Comparison of ENCODE assay signal across 2 cellular contexts in the genomic region with DNA sequence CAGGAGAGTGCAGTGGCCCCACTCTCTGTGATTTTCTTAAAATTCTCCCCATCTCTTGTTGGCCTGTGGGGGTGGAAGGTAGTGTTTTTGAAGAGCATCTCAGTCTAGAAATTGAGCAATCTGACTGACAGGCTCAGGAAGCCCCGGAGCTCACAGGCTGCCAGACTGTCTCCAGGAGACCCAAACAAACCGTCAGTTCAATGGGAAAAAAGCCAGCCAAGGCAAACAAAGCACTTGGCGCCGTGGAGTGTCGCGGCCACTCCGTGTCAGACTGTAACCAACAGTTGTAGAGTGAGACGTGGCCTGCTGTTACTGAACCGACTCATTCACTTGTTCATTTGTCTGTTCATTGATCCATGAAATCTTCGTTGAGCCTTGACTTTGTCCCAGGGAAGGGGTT.
TF ChIP-seq lines count a peak whose summit lies in the region.

No MANE protein-coding gene starts in this region.

TF ChIP-seq in HepG2, 621 proteins besides CTCF, POLR2A, EP300 and RAD21:
- no peak for TF ChIP-seq ATRX (CRISPR knock-in tag; IDR thresholded peaks at IDR 0.05; ENCODE audit: borderline replicate concordance)
- TF ChIP-seq CEBPB (IDR thresholded peaks at IDR 0.05; ENCODE audit: borderline replicate concordance, low read depth, low read length): peak; percentile 65; the same call in 1 of the 2 replicates
- no peak for TF ChIP-seq ZNF274 (CRISPR knock-in tag; IDR thresholded peaks at IDR 0.05)
- no peak for TF ChIP-seq ZNF251 (CRISPR knock-in tag; IDR thresholded peaks at IDR 0.05)
- TF ChIP-seq CEBPG (CRISPR knock-in tag; IDR thresholded peaks at IDR 0.05): 0 out of 2 replicates have a peak, but pooled peaks have one; percentile 18
- TF ChIP-seq, protein P1, sequence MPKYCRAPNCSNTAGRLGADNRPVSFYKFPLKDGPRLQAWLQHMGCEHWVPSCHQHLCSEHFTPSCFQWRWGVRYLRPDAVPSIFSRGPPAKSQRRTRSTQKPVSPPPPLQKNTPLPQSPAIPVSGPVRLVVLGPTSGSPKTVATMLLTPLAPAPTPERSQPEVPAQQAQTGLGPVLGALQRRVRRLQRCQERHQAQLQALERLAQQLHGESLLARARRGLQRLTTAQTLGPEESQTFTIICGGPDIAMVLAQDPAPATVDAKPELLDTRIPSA (CRISPR knock-in tag; IDR thresholded peaks at IDR 0.05; ENCODE audit: borderline replicate concordance): no peak
- peak; percentile 18 for TF ChIP-seq SKI (IDR thresholded peaks at IDR 0.05; ENCODE audit: partially characterized antibody)
- no peak for TF ChIP-seq SOX5 (CRISPR knock-in tag; IDR thresholded peaks at IDR 0.05; ENCODE audit: borderline replicate concordance)
- TF ChIP-seq, protein P2, sequence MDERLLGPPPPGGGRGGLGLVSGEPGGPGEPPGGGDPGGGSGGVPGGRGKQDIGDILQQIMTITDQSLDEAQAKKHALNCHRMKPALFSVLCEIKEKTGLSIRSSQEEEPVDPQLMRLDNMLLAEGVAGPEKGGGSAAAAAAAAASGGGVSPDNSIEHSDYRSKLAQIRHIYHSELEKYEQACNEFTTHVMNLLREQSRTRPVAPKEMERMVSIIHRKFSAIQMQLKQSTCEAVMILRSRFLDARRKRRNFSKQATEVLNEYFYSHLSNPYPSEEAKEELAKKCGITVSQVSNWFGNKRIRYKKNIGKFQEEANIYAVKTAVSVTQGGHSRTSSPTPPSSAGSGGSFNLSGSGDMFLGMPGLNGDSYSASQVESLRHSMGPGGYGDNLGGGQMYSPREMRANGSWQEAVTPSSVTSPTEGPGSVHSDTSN (CRISPR knock-in tag; IDR thresholded peaks at IDR 0.05): 0 out of 2 replicates have a peak, but pooled peaks have one; percentile 17
TF ChIP-seq in HepG2: peak in this region for 4.

TF ChIP-seq in SK-N-SH, 30 proteins besides CTCF, POLR2A, EP300 and RAD21:
- TF ChIP-seq SIN3A (IDR thresholded peaks at IDR 0.05; ENCODE audit: borderline replicate concordance, low read depth, low read length): no peak
- TF ChIP-seq, protein P3, sequence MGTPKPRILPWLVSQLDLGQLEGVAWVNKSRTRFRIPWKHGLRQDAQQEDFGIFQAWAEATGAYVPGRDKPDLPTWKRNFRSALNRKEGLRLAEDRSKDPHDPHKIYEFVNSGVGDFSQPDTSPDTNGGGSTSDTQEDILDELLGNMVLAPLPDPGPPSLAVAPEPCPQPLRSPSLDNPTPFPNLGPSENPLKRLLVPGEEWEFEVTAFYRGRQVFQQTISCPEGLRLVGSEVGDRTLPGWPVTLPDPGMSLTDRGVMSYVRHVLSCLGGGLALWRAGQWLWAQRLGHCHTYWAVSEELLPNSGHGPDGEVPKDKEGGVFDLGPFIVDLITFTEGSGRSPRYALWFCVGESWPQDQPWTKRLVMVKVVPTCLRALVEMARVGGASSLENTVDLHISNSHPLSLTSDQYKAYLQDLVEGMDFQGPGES (IDR thresholded peaks at IDR 0.05; ENCODE audit: low read depth, low read length): no peak
- TF ChIP-seq CHD2 (IDR thresholded peaks at IDR 0.05; ENCODE audit: low read length, partially characterized antibody): no peak
